1 cellular context compared by ENCODE assay signal in the genomic region with DNA sequence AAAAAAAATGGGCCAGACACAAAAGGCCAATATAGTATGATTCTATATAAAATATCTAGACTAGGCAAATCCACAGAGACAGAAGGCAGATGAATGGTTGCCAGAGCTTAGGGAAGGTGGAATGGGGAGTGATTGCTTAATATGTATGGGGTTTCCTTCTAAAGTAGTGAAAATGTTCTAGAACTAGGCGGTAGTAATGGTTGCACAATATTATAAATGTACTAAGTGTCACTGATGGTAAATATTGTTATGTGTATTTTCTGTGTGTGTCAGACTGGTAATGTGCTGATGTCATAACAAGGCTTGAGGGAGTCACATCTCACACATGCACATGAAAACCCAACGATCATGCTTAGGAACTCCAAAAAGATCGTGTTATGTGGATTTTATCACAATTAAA.
TF ChIP-seq lines count a peak whose summit lies in the region.

No MANE protein-coding gene starts in this region.

TF ChIP-seq in HepG2, 621 proteins besides CTCF, POLR2A, EP300 and RAD21 (continued from another document):
- TF ChIP-seq RARG (CRISPR knock-in tag; IDR thresholded peaks at IDR 0.05; ENCODE audit: low read depth) (no peak), NR2F6 (IDR thresholded peaks at IDR 0.05) (no peak), NR2F6 (CRISPR knock-in tag; IDR thresholded peaks at IDR 0.05) (no peak), CEBPB (IDR thresholded peaks at IDR 0.05; ENCODE audit: borderline replicate concordance, low read depth, low read length) (peak; percentile 88), FOXA3 (CRISPR knock-in tag; IDR thresholded peaks at IDR 0.05) (peak; percentile 7; the same call in 1 of the 2 replicates), DR1 (CRISPR knock-in tag; IDR thresholded peaks at IDR 0.05) (no peak), PITX1 (CRISPR knock-in tag; IDR thresholded peaks at IDR 0.05) (no peak), CREB1 (IDR thresholded peaks at IDR 0.05) (0 out of 2 replicates have a peak, but pooled peaks have one; percentile 33), CREB1 (CRISPR knock-in tag; IDR thresholded peaks at IDR 0.05) (no peak), MBNL3 (CRISPR knock-in tag; conservative IDR thresholded peaks at IDR 0.05) (no peak), JUN (CRISPR knock-in tag; IDR thresholded peaks at IDR 0.05) (no peak), KDM1A (CRISPR knock-in tag; IDR thresholded peaks at IDR 0.05) (no peak), HNRNPUL1 (IDR thresholded peaks at IDR 0.05; ENCODE audit: low read depth, low read length) (no peak), SATB2 (CRISPR knock-in tag; IDR thresholded peaks at IDR 0.05) (no peak), PHB2 (IDR thresholded peaks at IDR 0.05; ENCODE audit: partially characterized antibody) (no peak), GABPA (IDR thresholded peaks at IDR 0.05; ENCODE audit: low read depth, low read length) (no peak), GABPA (CRISPR knock-in tag; IDR thresholded peaks at IDR 0.05; ENCODE audit: low read depth) (no peak)
- TF ChIP-seq, protein P1, sequence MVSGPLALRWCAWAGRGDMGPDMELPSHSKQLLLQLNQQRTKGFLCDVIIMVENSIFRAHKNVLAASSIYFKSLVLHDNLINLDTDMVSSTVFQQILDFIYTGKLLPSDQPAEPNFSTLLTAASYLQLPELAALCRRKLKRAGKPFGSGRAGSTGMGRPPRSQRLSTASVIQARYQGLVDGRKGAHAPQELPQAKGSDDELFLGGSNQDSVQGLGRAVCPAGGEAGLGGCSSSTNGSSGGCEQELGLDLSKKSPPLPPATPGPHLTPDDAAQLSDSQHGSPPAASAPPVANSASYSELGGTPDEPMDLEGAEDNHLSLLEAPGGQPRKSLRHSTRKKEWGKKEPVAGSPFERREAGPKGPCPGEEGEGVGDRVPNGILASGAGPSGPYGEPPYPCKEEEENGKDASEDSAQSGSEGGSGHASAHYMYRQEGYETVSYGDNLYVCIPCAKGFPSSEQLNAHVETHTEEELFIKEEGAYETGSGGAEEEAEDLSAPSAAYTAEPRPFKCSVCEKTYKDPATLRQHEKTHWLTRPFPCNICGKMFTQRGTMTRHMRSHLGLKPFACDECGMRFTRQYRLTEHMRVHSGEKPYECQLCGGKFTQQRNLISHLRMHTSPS (CRISPR knock-in tag; IDR thresholded peaks at IDR 0.05; ENCODE audit: low read depth) = no peak
- TF ChIP-seq, protein P2, sequence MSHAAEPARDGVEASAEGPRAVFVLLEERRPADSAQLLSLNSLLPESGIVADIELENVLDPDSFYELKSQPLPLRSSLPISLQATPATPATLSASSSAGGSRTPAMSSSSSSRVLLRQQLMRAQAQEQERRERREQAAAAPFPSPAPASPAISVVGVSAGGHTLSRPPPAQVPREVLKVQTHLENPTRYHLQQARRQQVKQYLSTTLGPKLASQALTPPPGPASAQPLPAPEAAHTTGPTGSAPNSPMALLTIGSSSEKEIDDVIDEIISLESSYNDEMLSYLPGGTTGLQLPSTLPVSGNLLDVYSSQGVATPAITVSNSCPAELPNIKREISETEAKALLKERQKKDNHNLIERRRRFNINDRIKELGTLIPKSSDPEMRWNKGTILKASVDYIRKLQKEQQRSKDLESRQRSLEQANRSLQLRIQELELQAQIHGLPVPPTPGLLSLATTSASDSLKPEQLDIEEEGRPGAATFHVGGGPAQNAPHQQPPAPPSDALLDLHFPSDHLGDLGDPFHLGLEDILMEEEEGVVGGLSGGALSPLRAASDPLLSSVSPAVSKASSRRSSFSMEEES (CRISPR knock-in tag; IDR thresholded peaks at IDR 0.05) = no peak
- TF ChIP-seq, protein P3, sequence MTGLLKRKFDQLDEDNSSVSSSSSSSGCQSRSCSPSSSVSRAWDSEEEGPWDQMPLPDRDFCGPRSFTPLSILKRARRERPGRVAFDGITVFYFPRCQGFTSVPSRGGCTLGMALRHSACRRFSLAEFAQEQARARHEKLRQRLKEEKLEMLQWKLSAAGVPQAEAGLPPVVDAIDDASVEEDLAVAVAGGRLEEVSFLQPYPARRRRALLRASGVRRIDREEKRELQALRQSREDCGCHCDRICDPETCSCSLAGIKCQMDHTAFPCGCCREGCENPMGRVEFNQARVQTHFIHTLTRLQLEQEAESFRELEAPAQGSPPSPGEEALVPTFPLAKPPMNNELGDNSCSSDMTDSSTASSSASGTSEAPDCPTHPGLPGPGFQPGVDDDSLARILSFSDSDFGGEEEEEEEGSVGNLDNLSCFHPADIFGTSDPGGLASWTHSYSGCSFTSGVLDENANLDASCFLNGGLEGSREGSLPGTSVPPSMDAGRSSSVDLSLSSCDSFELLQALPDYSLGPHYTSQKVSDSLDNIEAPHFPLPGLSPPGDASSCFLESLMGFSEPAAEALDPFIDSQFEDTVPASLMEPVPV (CRISPR knock-in tag; IDR thresholded peaks at IDR 0.05) = no peak
- TF ChIP-seq, protein P4, sequence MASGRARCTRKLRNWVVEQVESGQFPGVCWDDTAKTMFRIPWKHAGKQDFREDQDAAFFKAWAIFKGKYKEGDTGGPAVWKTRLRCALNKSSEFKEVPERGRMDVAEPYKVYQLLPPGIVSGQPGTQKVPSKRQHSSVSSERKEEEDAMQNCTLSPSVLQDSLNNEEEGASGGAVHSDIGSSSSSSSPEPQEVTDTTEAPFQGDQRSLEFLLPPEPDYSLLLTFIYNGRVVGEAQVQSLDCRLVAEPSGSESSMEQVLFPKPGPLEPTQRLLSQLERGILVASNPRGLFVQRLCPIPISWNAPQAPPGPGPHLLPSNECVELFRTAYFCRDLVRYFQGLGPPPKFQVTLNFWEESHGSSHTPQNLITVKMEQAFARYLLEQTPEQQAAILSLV (CRISPR knock-in tag; IDR thresholded peaks at IDR 0.05; ENCODE audit: borderline replicate concordance) = no peak
